ENCODE assay signal across 8 cellular contexts in genomic region chr12:67268335-67268895, GRCh38. TPM values are rescaled to one million over a fixed set of nuclear protein-coding genes. Genes with fewer than 3 reads are reported as not detected.
DNase-seq lines count a peak whose midpoint lies in the region; ATAC-seq and TF ChIP-seq lines count a peak whose summit lies in the region.

No MANE protein-coding gene starts in this region.

- peaks cover 32% of the 10 kb centered on the region for H3K4me1 ChIP-seq in DND-41 (ENCODE audit: insufficient read depth, low read length)
- peaks cover 10% of the 10 kb centered on the region for H3K4me1 ChIP-seq in foreskin keratinocyte
- peaks cover 15% of the 10 kb centered on the region for H3K4me1 ChIP-seq in neuron (ENCODE audit: insufficient read depth, low read length)
- peaks cover 3 to 32% (median 30%) of the 10 kb centered on the region in 5 donors for H3K4me1 ChIP-seq in subcutaneous abdominal adipose tissue (ENCODE audit: control insufficient read depth in 5 of 5, insufficient read depth in 5 of 5, low read length in 5 of 5)

- H3K4me2 ChIP-seq in DND-41 (ENCODE audit: insufficient read depth, low read length): peak overlapping the region; percentile 81

- TF ChIP-seq EP300 in Ishikawa (IDR thresholded peaks at IDR 0.05; ENCODE audit: borderline replicate concordance): no peak

- H3K9ac ChIP-seq in DND-41 (ENCODE audit: low read depth, low read length): peak overlapping the region; percentile 98
- H3K9ac ChIP-seq in subcutaneous abdominal adipose tissue (ENCODE audit: low read length in 5 of 5): peak overlapping the region; percentile 49 to 99 (median 76)

- no peak for TF ChIP-seq CTCF in DND-41 (IDR thresholded peaks at IDR 0.05; ENCODE audit: borderline replicate concordance, extremely low read depth, low read length, poor library complexity, severe bottlenecking)
- no peak for TF ChIP-seq CTCF in foreskin keratinocyte (conservative IDR thresholded peaks at IDR 0.05)

- H3K27ac ChIP-seq in DND-41 (ENCODE audit: low read length) (peak overlapping the region; percentile 98), foreskin keratinocyte (peak overlapping the region; percentile 89), subcutaneous abdominal adipose tissue (ENCODE audit: low read depth, low read length) (peak overlapping the region; percentile 91)

- ATAC-seq in DND-41 (ENCODE audit: insufficient read depth, low read depth) (peak; percentile 84), GM21576 (IDR thresholded peaks at IDR 0.05; ENCODE audit: unreplicated experiment) (peak; percentile 80), foreskin keratinocyte (peak; percentile 87)

- H4K20me1 ChIP-seq in DND-41 (ENCODE audit: insufficient read depth, low read length): peaks cover 33% of the 10 kb centered on the region; the same call in 1 of the 2 replicates

- H3K27me3 ChIP-seq in DND-41 (ENCODE audit: insufficient read depth, low read length, poor library complexity) (no peaks in the 10 kb centered on the region), foreskin keratinocyte (no peaks in the 10 kb centered on the region), neuron (ENCODE audit: insufficient read depth, low read length) (no peaks in the 10 kb centered on the region), subcutaneous abdominal adipose tissue (ENCODE audit: control insufficient read depth in 5 of 5, insufficient read depth in 4 of 5, low read length in 5 of 5) (no peaks in the 10 kb centered on the region)

- H3K9me3 ChIP-seq in DND-41 (ENCODE audit: insufficient read depth, low read length, severe bottlenecking): no peaks in the 10 kb centered on the region
- H3K9me3 ChIP-seq in neuron (ENCODE audit: low read length): peaks cover 4% of the 10 kb centered on the region
- H3K9me3 ChIP-seq in subcutaneous abdominal adipose tissue (ENCODE audit: control insufficient read depth in 5 of 5, low read length in 5 of 5): peaks cover 0 to 6% (median 0%) of the 10 kb centered on the region in 5 donors

- H2AFZ ChIP-seq in DND-41 (ENCODE audit: low read depth, low read length): peak overlapping the region; percentile 85
- H2AFZ ChIP-seq in neuron (ENCODE audit: low read depth, low read length): peak overlapping the region; percentile 47

- TF ChIP-seq POLR2A in Raji (IDR thresholded peaks at IDR 0.05; ENCODE audit: insufficient read depth, low read depth, low read length): peak; percentile 69

- H3K36me3 ChIP-seq in DND-41 (ENCODE audit: insufficient read depth, low read length): peaks cover 11% of the 10 kb centered on the region
- no peaks in the 10 kb centered on the region for H3K36me3 ChIP-seq in neuron (ENCODE audit: insufficient read depth, low read length)
- H3K36me3 ChIP-seq in subcutaneous abdominal adipose tissue (ENCODE audit: control insufficient read depth in 5 of 5, insufficient read depth in 5 of 5, low read length in 5 of 5): no peaks in the 10 kb centered on the region

- DNase-seq in DND-41 (peak; percentile 91), foreskin keratinocyte (peak; percentile 98 to 99)
- DNase-seq in activated effector memory CD4-positive, alpha-beta T cell treated with anti-CD3 and anti-CD28 coated beads, Interleukin-2, amount 50 U/mL, for 16 hours: peak; percentile 94

- peaks cover 50% of the 10 kb centered on the region for H3K79me2 ChIP-seq in DND-41 (ENCODE audit: insufficient read depth, low read length)

- peak overlapping the region; percentile 75 to 95 for H3K4me3 ChIP-seq in DND-41 (ENCODE audit: low read depth in 1 of 2, low read length in 2 of 2)
- peak overlapping the region; percentile 98 for H3K4me3 ChIP-seq in neuron (ENCODE audit: low read length)
- H3K4me3 ChIP-seq in subcutaneous abdominal adipose tissue (ENCODE audit: low read depth in 1 of 5, low read length in 5 of 5): peak overlapping the region; percentile 69 to 94 (median 82)

- no peak for TF ChIP-seq RAD21 in Ishikawa (IDR thresholded peaks at IDR 0.05; ENCODE audit: low read depth)

TF ChIP-seq in Ishikawa, 13 proteins besides CTCF, POLR2A, EP300 and RAD21:
- TF ChIP-seq FOXM1 (IDR thresholded peaks at IDR 0.05; ENCODE audit: borderline replicate concordance, low read depth) (no peak), TAF1 (IDR thresholded peaks at IDR 0.05; ENCODE audit: low read depth) (0 out of 2 replicates have a peak, but pooled peaks have one; percentile 29)

RNA-seq across cellular contexts. Expression of gene CAND1, which starts 0.7 kb away (rescaled TPM):
- total RNA-seq in foreskin keratinocyte: 126 and 129 TPM in 2 replicates
- 28.3 and 34.9 TPM in 2 replicates for polyA plus RNA-seq in foreskin keratinocyte

Comparison
In these comparisons a context has a peak if more than half of its experiments do, and no peak if none do; other contexts are left out.
1. Peak in every context shown above with its lines: DNase-seq, ATAC-seq, H3K4me3 ChIP-seq and H3K27ac ChIP-seq.